ENCODE assay signal across 17 cellular contexts in genomic region chr2:212345966-212346365, GRCh38.
DNase-seq lines count a peak whose midpoint lies in the region; ATAC-seq and TF ChIP-seq lines count a peak whose summit lies in the region.
"Had no signal": no experiment of that assay in that cellular context is flagged by ENCODE, and none has a peak within 500 bp of the region (broad histone marks: within the 10 kb centered on the region; RNA-seq: fewer than 3 reads in every experiment).

No MANE protein-coding gene starts in this region.

- H3K27ac ChIP-seq in right cardiac atrium (ENCODE audit: low read length) (no peak overlapping the region), heart left ventricle (no peak overlapping the region), thoracic aorta (peak overlapping the region; percentile 20 to 65)
- H3K27ac ChIP-seq: 22Rv1, BLaER1, C4-2B, GM23248 had no signal

- H3K36me3 ChIP-seq in heart left ventricle (no peaks in the 10 kb centered on the region), thoracic aorta (no peaks in the 10 kb centered on the region), MG63 (no peaks in the 10 kb centered on the region)
- H3K36me3 ChIP-seq: BLaER1 had no signal

- WGBS in right cardiac atrium = 0% methylated on average over 1 of the region's 1 CpG
- WGBS in heart left ventricle, 4 donors = 0 to 2% (median 0%) methylated on average over 1 of the region's 1 CpG

- no peaks in the 10 kb centered on the region for H3K27me3 ChIP-seq in right cardiac atrium (ENCODE audit: control insufficient read depth, insufficient read depth)
- no peaks in the 10 kb centered on the region for H3K27me3 ChIP-seq in heart left ventricle
- H3K27me3 ChIP-seq in thoracic aorta (replicated peaks; ENCODE audit: insufficient read depth) = no peaks in the 10 kb centered on the region
- H3K27me3 ChIP-seq in MG63 = no peaks in the 10 kb centered on the region
- H3K27me3 ChIP-seq: BLaER1 had no signal

- H3K9me3 ChIP-seq in right cardiac atrium (ENCODE audit: control insufficient read depth, low read length) (no peaks in the 10 kb centered on the region), heart left ventricle (no peaks in the 10 kb centered on the region), thoracic aorta (no peaks in the 10 kb centered on the region), MG63 (no peaks in the 10 kb centered on the region)
- H3K9me3 ChIP-seq: BLaER1, Caco-2 had no signal

- no peak for TF ChIP-seq POLR2A in heart left ventricle (IDR thresholded peaks at IDR 0.05)

- ATAC-seq in Right ventricle myocardium inferior (peak; percentile 50), right cardiac atrium (no peak), heart left ventricle (peak in 3 of 4 donors; percentile 59 to 70 (median 65)), thoracic aorta (ENCODE audit: insufficient number of reproducible peaks, low FRiP score, low read depth) (no peak)
- ATAC-seq: CD8-positive, alpha-beta T cell had no signal

- DNase-seq in Right ventricle myocardium inferior (ENCODE audit: missing footprints) (no peak), right cardiac atrium (no peak), heart left ventricle (no peak), cardiac septum (ENCODE audit: low spot score) (no peak), thoracic aorta (ENCODE audit: low spot score) (no peak), MG63 (no peak)
- DNase-seq: Caco-2; CD4-positive, CD25-positive, alpha-beta regulatory T cell; CD8-positive, alpha-beta T cell; DMS153; DND-41; GM23248; H7; HCEC 1CT had no signal

- H3K4me1 ChIP-seq in right cardiac atrium (ENCODE audit: control insufficient read depth, insufficient read depth, low read length) (no peaks in the 10 kb centered on the region), heart left ventricle (peaks cover 0 to 2% (median 0%) of the 10 kb centered on the region in 12 donors), thoracic aorta (ENCODE audit: control insufficient read depth in 1 of 2, low read depth in 2 of 2) (peaks cover 32 to 49% of the 10 kb centered on the region in 2 donors)
- H3K4me1 ChIP-seq: BLaER1, Caco-2 had no signal

- TF ChIP-seq CTCF in heart left ventricle (IDR thresholded peaks at IDR 0.05) = no peak
- no peak for TF ChIP-seq CTCF in thoracic aorta (IDR thresholded peaks at IDR 0.05)

- H3K4me3 ChIP-seq in right cardiac atrium (ENCODE audit: low read length) (no peak overlapping the region), heart left ventricle (no peak overlapping the region), thoracic aorta (no peak overlapping the region), MG63 (no peak overlapping the region)
- H3K4me3 ChIP-seq: BLaER1, GM23248 had no signal

- intact Hi-C loops in Right ventricle myocardium inferior (cut with DNase I) (loop anchor here (10.0 kb wide), 1 partner anchor 189 kb away; the partner anchor contains the start of gene ERBB4), right cardiac atrium (cut with DNase I) (no loop called here), heart left ventricle (cut with DNase I) (no loop called here), cardiac septum (cut with DNase I) (no loop called here)

Comparison
In these comparisons a context has a peak if more than half of its experiments do, and no peak if none do; other contexts are left out.
1. ATAC-seq: peak in Right ventricle myocardium inferior (single experiment) and heart left ventricle (3 of 4); none in right cardiac atrium (0 of 2) and thoracic aorta (single experiment).
2. H3K27ac ChIP-seq: peak in thoracic aorta (2 of 2); none in right cardiac atrium (single experiment) and heart left ventricle (0 of 12).